In genomic region chr2:238568455-238569414, GRCh38 we compare ENCODE assay signal across 28 cellular contexts.
DNase-seq lines count a peak whose midpoint lies in the region; ATAC-seq and TF ChIP-seq lines count a peak whose summit lies in the region.
"Had no signal": no experiment of that assay in that cellular context is flagged by ENCODE, and none has a peak within 500 bp of the region (broad histone marks: within the 10 kb centered on the region; RNA-seq: fewer than 3 reads in every experiment).

No MANE protein-coding gene starts in this region.

- no peaks in the 10 kb centered on the region for H3K79me2 ChIP-seq in mesendoderm (ENCODE audit: control insufficient read depth, insufficient read depth, low read length)

- in situ Hi-C loops in HAP-1 (cut with MboI; ENCODE audit: low sequenced_read_pairs): no loop called here

- H3K23ac ChIP-seq in mesendoderm (ENCODE audit: low read length): no peak overlapping the region

- ATAC-seq in RWPE2 (ENCODE audit: low read depth): no peak
- ATAC-seq: CD8-positive, alpha-beta T cell; PC-3 had no signal

- 56 to 57% methylated on average over 21 to 26 of the region's 26 CpGs for WGBS in thyroid gland, 2 donors
- WGBS in mesendoderm (ENCODE audit: extremely low coverage, insufficient coverage, low lambda C conversion rate): no CpG with 5 or more reads among the region's 26 CpGs

- H3K27ac ChIP-seq in RWPE2 (ENCODE audit: poor library complexity, severe bottlenecking) (no peak overlapping the region), thyroid gland (peak overlapping the region; percentile 49 to 91 (median 86)), mesendoderm (ENCODE audit: low read depth, low read length) (no peak overlapping the region)
- H3K27ac ChIP-seq: 22Rv1, C4-2B, GM23248 had no signal

- H3K9ac ChIP-seq in mesendoderm (ENCODE audit: low read length): no peak overlapping the region
- H3K9ac ChIP-seq: GM23248 had no signal

- H3K4me1 ChIP-seq in RWPE2 (ENCODE audit: insufficient read depth, poor library complexity, severe bottlenecking): no peaks in the 10 kb centered on the region
- peaks cover 14 to 39% of the 10 kb centered on the region in 2 donors for H3K4me1 ChIP-seq in thyroid gland
- no peaks in the 10 kb centered on the region for H3K4me1 ChIP-seq in mesendoderm (ENCODE audit: control insufficient read depth, low read depth, low read length)
- H3K4me1 ChIP-seq in HAP-1: no peaks in the 10 kb centered on the region

- H2BK120ac ChIP-seq in mesendoderm (ENCODE audit: low read depth, low read length): no peak overlapping the region

- H2AK5ac ChIP-seq in mesendoderm (ENCODE audit: low read length): no peak overlapping the region

- TF ChIP-seq CTCF in RWPE2 (IDR thresholded peaks at IDR 0.05; ENCODE audit: poor library complexity, severe bottlenecking): no peak
- no peak for TF ChIP-seq CTCF in mesothelial cell of epicardium (IDR thresholded peaks at IDR 0.05; ENCODE audit: unreplicated experiment)
- TF ChIP-seq CTCF in thyroid gland (IDR thresholded peaks at IDR 0.05): no peak

- no peak overlapping the region for H3K18ac ChIP-seq in mesendoderm (ENCODE audit: low read length)

- no peak overlapping the region for H3K4me3 Mint-ChIP-seq in mesothelial cell of epicardium
- H3K4me3 Mint-ChIP-seq: B cell; CD8-positive, alpha-beta T cell; H9; HFFc6 had no signal

- no peak overlapping the region for H4K5ac ChIP-seq in mesendoderm (ENCODE audit: low read length)

- H3K9me3 Mint-ChIP-seq in mesothelial cell of epicardium: no peaks in the 10 kb centered on the region
- H3K9me3 Mint-ChIP-seq: CD8-positive, alpha-beta T cell; HFFc6 had no signal

- no peaks in the 10 kb centered on the region for H3K36me3 Mint-ChIP-seq in mesothelial cell of epicardium
- H3K36me3 Mint-ChIP-seq: CD8-positive, alpha-beta T cell had no signal

- H3K4me3 ChIP-seq in RWPE2 (ENCODE audit: severe bottlenecking) (no peak overlapping the region), thyroid gland (replicated peaks in 1 of 3) (no peak overlapping the region), mesendoderm (ENCODE audit: low read length) (no peak overlapping the region), HAP-1 (no peak overlapping the region)
- H3K4me3 ChIP-seq: GM23248 had no signal

- no peak overlapping the region for H2BK5ac ChIP-seq in mesendoderm (ENCODE audit: low read length)

- H3K36me3 ChIP-seq in RWPE2 (ENCODE audit: low read depth) (no peaks in the 10 kb centered on the region), thyroid gland (no peaks in the 10 kb centered on the region), mesendoderm (ENCODE audit: control insufficient read depth, insufficient read depth, low read length) (no peaks in the 10 kb centered on the region), HAP-1 (replicated peaks) (no peaks in the 10 kb centered on the region)

- intact Hi-C loops in thyroid gland (cut with DNase I): no loop called here

- H3K27me3 ChIP-seq in RWPE2 (ENCODE audit: insufficient read depth, poor library complexity, severe bottlenecking) (no peaks in the 10 kb centered on the region), thyroid gland (no peaks in the 10 kb centered on the region), mesendoderm (ENCODE audit: insufficient read depth, low read length, poor library complexity) (no peaks in the 10 kb centered on the region), HAP-1 (ENCODE audit: low read depth) (no peaks in the 10 kb centered on the region)

- DNase-seq in DMS79 (lab: John Stamatoyannopoulos, UW): peak; percentile 51
- no peak for DNase-seq in DMS79 treated with DMSO at 0.1 percent for 48 hours (lab: John Stamatoyannopoulos, UW)
- DNase-seq in RWPE2 (ENCODE audit: low spot score): peak; percentile 44
- DNase-seq in mesothelial cell of epicardium (ENCODE audit: low spot score in 2 of 2, unreplicated experiment in 2 of 2): no peak
- DNase-seq in thyroid gland: peak; percentile 28 to 63
- DNase-seq in ecto neural progenitor cell (ENCODE audit: low spot score): no peak
- DNase-seq in mesendoderm: no peak
- DNase-seq in HAP-1 (ENCODE audit: low spot score in 2 of 2): no peak
- DNase-seq: CD8-positive, alpha-beta T cell; DMS 273 treated with DMSO at 0.1 percent for 48 hours; DND-41; GM23248; H9; HFFc6; KG1; MM.1S; NCI-H1048; NCI-H1417; NCI-H1694; NCI-H2081; NCI-H2171 treated with DMSO at 0.1 percent for 48 hours; NCI-H524; NCI-H774; PC-3; SHP77 had no signal

- no peak overlapping the region for H3K4me2 ChIP-seq in mesendoderm (ENCODE audit: low read length)

- H3K4me1 Mint-ChIP-seq in mesothelial cell of epicardium: peaks cover 16% of the 10 kb centered on the region
- H3K4me1 Mint-ChIP-seq: B cell had no signal

- H3K27me3 Mint-ChIP-seq in mesothelial cell of epicardium (ENCODE audit: low read depth): peaks cover 3% of the 10 kb centered on the region
- H3K27me3 Mint-ChIP-seq: B cell had no signal

- no peak overlapping the region for H3K56ac ChIP-seq in mesendoderm (ENCODE audit: low read length)

- no peak overlapping the region for H3K4ac ChIP-seq in mesendoderm (ENCODE audit: low read depth, low read length)

- H4K8ac ChIP-seq in mesendoderm (ENCODE audit: low read depth, low read length): no peak overlapping the region

- H3K9me3 ChIP-seq in RWPE2 (ENCODE audit: severe bottlenecking): no peaks in the 10 kb centered on the region
- no peaks in the 10 kb centered on the region for H3K9me3 ChIP-seq in thyroid gland
- H3K9me3 ChIP-seq in HAP-1: no peaks in the 10 kb centered on the region

- H3K79me1 ChIP-seq in mesendoderm (ENCODE audit: low read length): no peaks in the 10 kb centered on the region

- peak overlapping the region; percentile 33 for H3K27ac Mint-ChIP-seq in mesothelial cell of epicardium
- H3K27ac Mint-ChIP-seq: B cell; CD8-positive, alpha-beta T cell; H9; HFFc6 had no signal

- H2BK15ac ChIP-seq in mesendoderm (replicated peaks; ENCODE audit: low read depth): no peak overlapping the region

- no peak for TF ChIP-seq POLR2A in thyroid gland (IDR thresholded peaks at IDR 0.05)

Comparison
In these comparisons a context has a peak if more than half of its experiments do, and no peak if none do; other contexts are left out.
1. DNase-seq: peak in DMS79 (single experiment), RWPE2 (single experiment) and thyroid gland (2 of 2); none in DMS79 treated with DMSO at 0.1 percent for 48 hours (single experiment), mesothelial cell of epicardium (0 of 2), ecto neural progenitor cell (single experiment), mesendoderm (single experiment) and HAP-1 (0 of 2).
2. H3K27ac ChIP-seq: peak in thyroid gland (3 of 3); none in RWPE2 (single experiment) and mesendoderm (single experiment).